In genomic region chr22:36144886-36145541, GRCh38 we compare ENCODE assay signal across 8 cellular contexts. TPM values are rescaled to one million over a fixed set of nuclear protein-coding genes. Genes with fewer than 3 reads are reported as not detected.
DNase-seq lines count a peak whose midpoint lies in the region; ATAC-seq and TF ChIP-seq lines count a peak whose summit lies in the region.

No MANE protein-coding gene starts in this region.

- no peaks in the 10 kb centered on the region for H3K27me3 ChIP-seq in CD8-positive, alpha-beta memory T cell (ENCODE audit: insufficient read depth, low read length, poor library complexity, severe bottlenecking)
- H3K27me3 ChIP-seq in GM23338 (ENCODE audit: insufficient read depth) (no peaks in the 10 kb centered on the region), OCI-LY1 (ENCODE audit: insufficient read depth, low read length) (no peaks in the 10 kb centered on the region), body of pancreas (no peaks in the 10 kb centered on the region), iPS DF 6.9 (ENCODE audit: control insufficient read depth, insufficient read depth, low read length) (no peaks in the 10 kb centered on the region), gastrocnemius medialis (no peaks in the 10 kb centered on the region)

- H4K20me1 ChIP-seq in GM23338 (replicated peaks; ENCODE audit: insufficient read depth) (no peaks in the 10 kb centered on the region), OCI-LY1 (ENCODE audit: insufficient read depth, low read length) (no peaks in the 10 kb centered on the region)

- peaks cover 7% of the 10 kb centered on the region for H3K4me1 ChIP-seq in CD8-positive, alpha-beta memory T cell (ENCODE audit: insufficient read depth, low read length)
- H3K4me1 ChIP-seq in GM23338 (ENCODE audit: insufficient read depth) (peaks cover 7% of the 10 kb centered on the region; the same call in 1 of the 2 replicates), OCI-LY1 (ENCODE audit: insufficient read depth, low read length, severe bottlenecking) (peaks cover 49% of the 10 kb centered on the region), body of pancreas (no peaks in the 10 kb centered on the region), iPS DF 6.9 (ENCODE audit: control insufficient read depth, insufficient read depth, low read length) (peaks cover 5% of the 10 kb centered on the region), gastrocnemius medialis (peaks cover 5 to 22% of the 10 kb centered on the region in 2 donors)

- ATAC-seq in GM23338 (peak; percentile 88), body of pancreas (peak; percentile 80), gastrocnemius medialis (peak; percentile 68 to 95), GM18502 (IDR thresholded peaks at IDR 0.05; ENCODE audit: poor library complexity, unreplicated experiment) (no peak)

- no peak overlapping the region for H3K4me3 Mint-ChIP-seq in CD8-positive, alpha-beta memory T cell
- H3K4me3 Mint-ChIP-seq in GM23338 = peak overlapping the region; percentile 39; the same call in 1 of the 3 replicates

- in situ Hi-C loops in gastrocnemius medialis (cut with MboI; ENCODE audit: low sequenced_read_pairs in 4 of 4) = loop anchor here in 2 of 4 donors (5.0 to 10.0 kb wide), 2 partner anchors 37 to 90 kb away; partner anchors contain the start of gene APOL2 (in 1 of the 2)

- no peaks in the 10 kb centered on the region for H3K27me3 Mint-ChIP-seq in CD8-positive, alpha-beta memory T cell
- peaks cover 5% of the 10 kb centered on the region for H3K27me3 Mint-ChIP-seq in GM23338 (ENCODE audit: insufficient read depth, low read depth, poor library complexity)

- TF ChIP-seq POLR2A in body of pancreas (IDR thresholded peaks at IDR 0.05) = no peak
- no peak for TF ChIP-seq POLR2A in gastrocnemius medialis (IDR thresholded peaks at IDR 0.05)

- H3K79me2 ChIP-seq in GM23338 (replicated peaks; ENCODE audit: insufficient read depth) (no peaks in the 10 kb centered on the region), OCI-LY1 (ENCODE audit: insufficient read depth, low read length) (no peaks in the 10 kb centered on the region)

- H3K9me3 Mint-ChIP-seq in CD8-positive, alpha-beta memory T cell = no peaks in the 10 kb centered on the region
- no peaks in the 10 kb centered on the region for H3K9me3 Mint-ChIP-seq in GM23338

- peak in 2 of 5 donors; percentile 26 to 46 for DNase-seq in CD8-positive, alpha-beta memory T cell
- DNase-seq in GM23338 (ENCODE audit: low spot score) (peak; percentile 84), body of pancreas (peak; percentile 55 to 77 (median 66)), iPS DF 6.9 (ENCODE audit: low read depth, low spot score) (peak; percentile 39), gastrocnemius medialis (peak; percentile 22 to 61), NCI-H128 (lab: John Stamatoyannopoulos, UW; ENCODE audit: unreplicated experiment) (no peak)

- H2AFZ ChIP-seq in GM23338 = no peak overlapping the region
- H2AFZ ChIP-seq in OCI-LY1 (ENCODE audit: low read length) = no peak overlapping the region

- peak overlapping the region; percentile 14 to 98 (median 84) for H3K27ac Mint-ChIP-seq in CD8-positive, alpha-beta memory T cell
- H3K27ac Mint-ChIP-seq in GM23338 = no peak overlapping the region; the same call in none of the 2 replicates

- H3K27ac ChIP-seq in CD8-positive, alpha-beta memory T cell (ENCODE audit: low read depth, low read length) = no peak overlapping the region
- H3K27ac ChIP-seq in GM23338 (ENCODE audit: low read depth) = no peak overlapping the region
- peak overlapping the region; percentile 63 for H3K27ac ChIP-seq in OCI-LY1 (ENCODE audit: low read depth, low read length, poor library complexity, severe bottlenecking)
- H3K27ac ChIP-seq in body of pancreas = no peak overlapping the region
- no peak overlapping the region for H3K27ac ChIP-seq in iPS DF 6.9 (ENCODE audit: low read length)
- H3K27ac ChIP-seq in gastrocnemius medialis = peak overlapping the region; percentile 18 to 54 (median 32)

- no peaks in the 10 kb centered on the region for H3K9me3 ChIP-seq in CD8-positive, alpha-beta memory T cell (ENCODE audit: low read length)
- no peaks in the 10 kb centered on the region for H3K9me3 ChIP-seq in OCI-LY1 (ENCODE audit: low read length)
- H3K9me3 ChIP-seq in body of pancreas = no peaks in the 10 kb centered on the region
- H3K9me3 ChIP-seq in iPS DF 6.9 (ENCODE audit: control insufficient read depth, insufficient read depth, low read length) = no peaks in the 10 kb centered on the region
- H3K9me3 ChIP-seq in gastrocnemius medialis = no peaks in the 10 kb centered on the region

- H3K4me3 ChIP-seq in CD8-positive, alpha-beta memory T cell (ENCODE audit: low read length) = no peak overlapping the region
- H3K4me3 ChIP-seq in GM23338 (0 out of 2 replicates have a peak overlapping the region, but pooled peaks have one; percentile 37), OCI-LY1 (ENCODE audit: low read depth, low read length, poor library complexity, severe bottlenecking) (no peak overlapping the region), body of pancreas (no peak overlapping the region), iPS DF 6.9 (ENCODE audit: low read length) (no peak overlapping the region), gastrocnemius medialis (peak overlapping the region in 1 of 4 donors; percentile 12)

- CTCF ChIA-PET in CD8-positive, alpha-beta memory T cell (lab: Charles Lee) = interaction anchor here (1.0 to 2.3 kb wide), 8 partner anchors 13 to 67 kb away, joined by 3 to 15 read pairs (median 4); partner anchors contain the start of gene APOL3

- peak overlapping the region; percentile 53; the same call in 1 of the 2 replicates for H3K4me2 ChIP-seq in GM23338
- H3K4me2 ChIP-seq in OCI-LY1 (ENCODE audit: low read length) = peak overlapping the region; percentile 8; the same call in 1 of the 2 replicates

- H3K9ac ChIP-seq in OCI-LY1 (ENCODE audit: low read length) = no peak overlapping the region

- peak; percentile 82 to 84 for TF ChIP-seq CTCF in GM23338 (conservative IDR thresholded peaks at IDR 0.05; ENCODE audit: low read depth in 2 of 2)
- peak; percentile 90 for TF ChIP-seq CTCF in OCI-LY1 (IDR thresholded peaks at IDR 0.05; ENCODE audit: low read length)
- peak; percentile 51 to 88 (median 74) for TF ChIP-seq CTCF in body of pancreas (IDR thresholded peaks at IDR 0.05)
- peak; percentile 58 to 76 (median 67) for TF ChIP-seq CTCF in gastrocnemius medialis (IDR thresholded peaks at IDR 0.05 in 4 of 5, conservative IDR thresholded peaks at IDR 0.05 in 1 of 5)

- POLR2A ChIA-PET in CD8-positive, alpha-beta memory T cell (lab: Charles Lee) = interaction anchor here (0.7 to 0.8 kb wide), 3 partner anchors 15 to 180 kb away, joined by 3 to 11 read pairs (median 5); no protein-coding TSS in a partner anchor

- H3K9me2 ChIP-seq in GM23338 (ENCODE audit: insufficient read depth) (no peaks in the 10 kb centered on the region), OCI-LY1 (ENCODE audit: low read depth, low read length) (no peaks in the 10 kb centered on the region)

- intact Hi-C loops in body of pancreas (cut with DNase I) (loop anchor here (5.0 kb wide), 1 partner anchor 37 kb away; no protein-coding TSS in a partner anchor), gastrocnemius medialis (cut with DNase I; ENCODE audit: low total_unique reads) (loop anchor here (1.0 to 5.0 kb wide), 4 partner anchors 36 to 141 kb away; no protein-coding TSS in a partner anchor)

- 33 to 38% methylated on average over 12 of the region's 12 CpGs for WGBS in body of pancreas, 2 donors
- WGBS in iPS DF 6.9 (ENCODE audit: insufficient coverage, insufficient read length) = no CpG with 5 or more reads among the region's 12 CpGs

- H3F3A ChIP-seq in GM23338 (replicated peaks; ENCODE audit: low read depth) = no peaks in the 10 kb centered on the region
- no peaks in the 10 kb centered on the region for H3F3A ChIP-seq in OCI-LY1 (ENCODE audit: insufficient read depth, low read length)

- peaks cover 69% of the 10 kb centered on the region for H3K36me3 ChIP-seq in CD8-positive, alpha-beta memory T cell (ENCODE audit: insufficient read depth, low read length)
- H3K36me3 ChIP-seq in GM23338 (ENCODE audit: insufficient read depth) (no peaks in the 10 kb centered on the region), OCI-LY1 (ENCODE audit: insufficient read depth, low read length) (peaks cover 45% of the 10 kb centered on the region; the same call in 1 of the 2 replicates), body of pancreas (replicated peaks in 1 of 2; ENCODE audit: insufficient read depth in 1 of 2, low read depth in 2 of 2) (no peaks in the 10 kb centered on the region), iPS DF 6.9 (ENCODE audit: control insufficient read depth, insufficient read depth, low read length) (no peaks in the 10 kb centered on the region), gastrocnemius medialis (peaks cover 0 to 25% of the 10 kb centered on the region in 2 donors)

- H3K36me3 Mint-ChIP-seq in CD8-positive, alpha-beta memory T cell = peaks cover 3 to 96% (median 24%) of the 10 kb centered on the region in 3 donors
- H3K36me3 Mint-ChIP-seq in GM23338 (ENCODE audit: low read depth) = no peaks in the 10 kb centered on the region

- peaks cover 43 to 62% (median 45%) of the 10 kb centered on the region in 3 donors for H3K4me1 Mint-ChIP-seq in CD8-positive, alpha-beta memory T cell
- peaks cover 31% of the 10 kb centered on the region for H3K4me1 Mint-ChIP-seq in GM23338

RNA-seq across cellular contexts. Expression of gene APOL3, which starts 15.5 kb away (rescaled TPM):
- total RNA-seq in CD8-positive, alpha-beta memory T cell = 10 to 100 TPM; 43.1 to 48.3 TPM
- polyA plus RNA-seq in CD8-positive, alpha-beta memory T cell = 102 TPM
- total RNA-seq in GM23338 (2014; rRNA removed; shearing (Covaris generic)) = not detected in 2 replicates
- not detected in 2 replicates for polyA plus RNA-seq in GM23338 (2016; fragmentation: Nextera tagmentation; extraction: Ambion mirVana)
- 10 to 100 TPM; 11.2 to 22.4 TPM for total RNA-seq in body of pancreas
- total RNA-seq in gastrocnemius medialis = 10 to 100 TPM; 16.6 to 23.4 (median 19.3) TPM

RNA-seq across cellular contexts. Expression of gene APOL4, which starts 56.6 kb away (rescaled TPM):
- under 1 TPM; 0.42 to 0.46 TPM for total RNA-seq in CD8-positive, alpha-beta memory T cell
- polyA plus RNA-seq in CD8-positive, alpha-beta memory T cell = not detected
- total RNA-seq in GM23338 (2014; rRNA removed; shearing (Covaris generic)) = not detected in 2 replicates
- polyA plus RNA-seq in GM23338 (2016; fragmentation: Nextera tagmentation; extraction: Ambion mirVana) = not detected in 2 replicates
- 10 to 100 TPM in 1 of 2 donors, under 1 TPM in 1; 0.52 to 18.1 TPM for total RNA-seq in body of pancreas
- 1 to 10 TPM in 3 of 4 donors, not detected in 1; 1.5 to 2.3 (median 2.0) TPM for total RNA-seq in gastrocnemius medialis

Comparison
In these comparisons a context has a peak if more than half of its experiments do, and no peak if none do; other contexts are left out.
1. H3K27ac ChIP-seq: peak in OCI-LY1 (single experiment) and gastrocnemius medialis (4 of 4); none in CD8-positive, alpha-beta memory T cell (single experiment), GM23338 (single experiment), body of pancreas (0 of 4) and iPS DF 6.9 (single experiment).
2. RNA of gene APOL3, which starts 15.5 kb away (total RNA-seq): 43.1 to 48.3 TPM in CD8-positive, alpha-beta memory T cell, 11.2 to 22.4 TPM in body of pancreas and 16.6 to 23.4 TPM in gastrocnemius medialis; not detected in GM23338; every median in the first group is over 10 times any median in the second.
3. Peak in every context shown above with its lines, with median percentiles within 50 percentile points of each other: CTCF ChIP-seq.